24 cellular contexts compared by ENCODE assay signal in the genomic region with DNA sequence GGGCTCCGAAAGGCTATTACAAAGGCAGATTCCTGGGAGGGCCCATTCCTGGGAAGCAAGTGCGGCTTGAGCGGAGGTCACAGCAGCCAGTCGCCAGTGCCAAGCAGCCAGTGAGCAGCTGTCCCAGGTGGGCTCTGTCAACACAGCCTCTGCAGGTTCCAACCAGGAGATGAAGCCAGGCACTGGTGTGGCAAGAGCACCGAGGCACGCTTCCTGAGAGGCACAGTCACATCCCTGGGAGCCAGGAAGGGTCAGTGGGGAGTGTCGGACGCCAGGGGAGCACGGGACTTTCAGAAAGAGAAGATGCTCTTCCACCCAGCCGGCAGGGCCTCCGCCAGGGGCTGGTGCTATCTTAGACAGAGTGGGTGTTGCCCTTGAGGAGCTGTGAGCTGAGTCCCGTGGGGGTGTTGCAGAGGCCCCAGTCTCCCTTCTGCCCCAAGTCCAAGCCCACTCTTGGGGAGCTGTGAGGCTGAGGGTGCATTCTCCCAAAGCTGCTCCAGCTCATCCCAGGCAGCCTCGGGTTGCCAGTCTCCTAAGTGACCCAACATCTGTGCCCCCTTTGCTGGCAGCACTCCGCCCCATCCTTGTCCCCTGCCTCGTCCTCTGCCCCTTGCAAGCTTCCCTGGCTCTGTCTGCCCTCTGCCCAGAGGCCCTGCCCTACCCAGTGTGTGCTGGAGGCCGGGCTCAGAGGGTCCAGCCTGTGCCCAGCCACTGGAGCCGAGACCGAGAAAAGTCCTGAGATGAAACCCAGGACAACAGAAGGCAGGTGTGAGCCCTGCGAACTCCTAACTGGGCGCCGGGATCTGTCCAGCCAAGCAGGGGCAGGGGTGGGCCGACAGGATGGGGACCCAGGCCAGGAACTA. TPM values are rescaled to one million over a fixed set of nuclear protein-coding genes. Genes with fewer than 3 reads are reported as not detected.
"Had no signal": no experiment of that assay in that cellular context is flagged by ENCODE, and none has a peak within 500 bp of the region (broad histone marks: within the 10 kb centered on the region; RNA-seq: fewer than 3 reads in every experiment).

No MANE protein-coding gene starts in this region.

- H3K36me3 Mint-ChIP-seq: activated naive CD8-positive, alpha-beta T cell treated with anti-CD3 and anti-CD28 coated beads for 36 hours had no signal

- FAIRE-seq: colon had no signal

- DNase-seq: activated CD4-positive, alpha-beta T cell treated with anti-CD3 and anti-CD28 coated beads for 48 hours; activated CD4-positive, alpha-beta T cell treated with anti-CD3 and anti-CD28 coated beads, Interleukin-2, amount 50 U/mL, for 48 hours; activated gamma-delta T cell; activated naive CD4-positive, alpha-beta T cell treated with anti-CD3 and anti-CD28 coated beads, Interleukin-2, amount 10 ng/mL, durations not matched to agents 7 days and 5 days; activated naive CD8-positive, alpha-beta T cell treated with anti-CD3 and anti-CD28 coated beads for 36 hours; activated T-cell treated with anti-CD3 and anti-CD28 coated beads, Interleukin-2, amount 50 U/mL, for 48 hours; brain microvascular endothelial cell; cerebellar nuclear complex; MG63; MV-4-11; NCI-H1105; NCI-H1436; NCI-H1694 treated with DMSO at 0.1 percent for 48 hours; NCI-H2029 treated with DMSO at 0.1 percent for 48 hours; NCI-H510A treated with DMSO at 0.1 percent for 48 hours; NCI-H69; NK-92 treated with Interleukin-12 subunit alpha and Interleukin-12 subunit beta, amount 100 ng/mL, for 24 hours; OCI-M1; SHP77 had no signal

- H3K9me3 ChIP-seq: MG63, SJSA1 had no signal

- H3K4me1 Mint-ChIP-seq: activated T-helper 17 cell treated with anti-CD3 and anti-CD28 coated beads, Interleukin-2, amount 50 U/mL, for 72 hours had no signal

- H3K27me3 Mint-ChIP-seq: activated naive CD8-positive, alpha-beta T cell treated with anti-CD3 and anti-CD28 coated beads for 36 hours; activated T-helper 17 cell treated with anti-CD3 and anti-CD28 coated beads, Interleukin-2, amount 50 U/mL, for 72 hours had no signal

- H3K4me3 ChIP-seq: cardiac muscle cell, MG63, SJSA1 had no signal

- H3K9me3 Mint-ChIP-seq: activated naive CD4-positive, alpha-beta T cell treated with anti-CD3 and anti-CD28 coated beads, Interleukin-2, amount 10 ng/mL, durations not matched to agents 7 days and 5 days; activated naive CD8-positive, alpha-beta T cell treated with anti-CD3 and anti-CD28 coated beads for 36 hours; activated T-helper 17 cell treated with anti-CD3 and anti-CD28 coated beads, Interleukin-2, amount 50 U/mL, for 72 hours; T-helper 1 cell treated with Interleukin-12 subunit alpha and Interleukin-12 subunit beta and Interleukin-4 antibody, amounts not matched to agents 30 μg/mL and 1 μg/mL, for 36 hours had no signal

- H3K27ac Mint-ChIP-seq: activated naive CD4-positive, alpha-beta T cell treated with anti-CD3 and anti-CD28 coated beads, Interleukin-2, amount 10 ng/mL, durations not matched to agents 7 days and 5 days; activated naive CD8-positive, alpha-beta T cell treated with anti-CD3 and anti-CD28 coated beads for 36 hours; activated T-helper 17 cell treated with anti-CD3 and anti-CD28 coated beads, Interleukin-2, amount 50 U/mL, for 72 hours; T-helper 1 cell treated with Interleukin-12 subunit alpha and Interleukin-12 subunit beta and Interleukin-4 antibody, amounts not matched to agents 30 μg/mL and 1 μg/mL, for 36 hours had no signal

- H3K27ac ChIP-seq: brain microvascular endothelial cell, cardiac muscle cell, SJSA1 had no signal

- H3K27me3 ChIP-seq: brain microvascular endothelial cell, cardiac muscle cell, MG63, SJSA1 had no signal

- H3K4me3 Mint-ChIP-seq: activated naive CD4-positive, alpha-beta T cell treated with anti-CD3 and anti-CD28 coated beads, Interleukin-2, amount 10 ng/mL, durations not matched to agents 7 days and 5 days; activated naive CD8-positive, alpha-beta T cell treated with anti-CD3 and anti-CD28 coated beads for 36 hours; activated T-helper 17 cell treated with anti-CD3 and anti-CD28 coated beads, Interleukin-2, amount 50 U/mL, for 72 hours; T-helper 1 cell treated with Interleukin-12 subunit alpha and Interleukin-12 subunit beta and Interleukin-4 antibody, amounts not matched to agents 30 μg/mL and 1 μg/mL, for 36 hours had no signal

RNA-seq across cellular contexts. Expression of a gene that starts 51.9 kb away (rescaled TPM):
- total RNA-seq: activated T-helper 17 cell treated with anti-CD3 and anti-CD28 coated beads, Interleukin-2, amount 50 U/mL, for 72 hours; SJSA1 had no signal
